1 cellular context compared by ENCODE assay signal in the genomic region with DNA sequence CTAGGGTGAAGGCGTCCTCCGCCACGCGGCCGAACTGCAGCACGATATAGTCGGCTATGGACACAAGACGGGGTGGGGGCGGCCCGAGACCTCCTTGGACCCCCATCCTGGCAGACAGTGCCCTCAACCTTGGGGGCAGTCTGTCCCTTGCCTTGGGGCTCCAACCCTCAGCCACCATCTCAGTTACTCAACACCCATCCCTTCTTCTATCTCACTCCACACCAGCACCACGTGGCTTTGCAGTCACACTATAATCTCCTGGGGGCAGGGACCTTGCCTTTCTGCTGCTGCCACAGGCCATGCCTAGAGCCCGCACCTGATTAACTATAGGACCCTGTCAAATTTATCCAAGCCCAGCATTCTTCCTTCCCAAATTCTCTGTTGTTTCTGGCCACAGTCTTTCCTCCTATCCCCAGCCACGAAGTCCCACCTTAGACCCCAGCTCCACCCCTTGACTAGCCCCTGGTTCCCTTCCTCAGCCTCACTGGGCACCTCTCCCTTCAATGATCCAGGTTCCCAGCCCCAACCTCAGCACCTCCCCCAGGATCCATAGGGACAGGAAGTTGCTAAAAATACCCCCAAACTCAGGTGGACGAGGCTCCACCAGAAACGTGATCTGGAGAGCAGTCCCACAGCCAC.
TF ChIP-seq lines count a peak whose summit lies in the region.

No MANE protein-coding gene starts in this region.

TF ChIP-seq in K562, 482 proteins besides CTCF, POLR2A, EP300 and RAD21 (continued from another document and continues in another):
- TF ChIP-seq, protein P1, sequence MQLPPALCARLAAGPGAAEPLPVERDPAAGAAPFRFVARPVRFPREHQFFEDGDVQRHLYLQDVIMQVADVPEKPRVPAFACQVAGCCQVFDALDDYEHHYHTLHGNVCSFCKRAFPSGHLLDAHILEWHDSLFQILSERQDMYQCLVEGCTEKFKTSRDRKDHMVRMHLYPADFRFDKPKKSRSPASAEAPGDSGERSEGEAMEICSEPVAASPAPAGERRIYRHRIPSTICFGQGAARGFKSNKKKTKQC (CRISPR knock-in tag; IDR thresholded peaks at IDR 0.05), result 0 out of 2 replicates have a peak, but pooled peaks have one; percentile 45
- TF ChIP-seq BRD4 (IDR thresholded peaks at IDR 0.05), result no peak
- no peak for TF ChIP-seq CBX8 (IDR thresholded peaks at IDR 0.05; ENCODE audit: borderline replicate concordance, extremely low read depth, low read depth, low read length, poor library complexity, severe bottlenecking)
- no peak for TF ChIP-seq ZNF76 (CRISPR knock-in tag; IDR thresholded peaks at IDR 0.05; ENCODE audit: borderline replicate concordance)
- TF ChIP-seq, protein P2, sequence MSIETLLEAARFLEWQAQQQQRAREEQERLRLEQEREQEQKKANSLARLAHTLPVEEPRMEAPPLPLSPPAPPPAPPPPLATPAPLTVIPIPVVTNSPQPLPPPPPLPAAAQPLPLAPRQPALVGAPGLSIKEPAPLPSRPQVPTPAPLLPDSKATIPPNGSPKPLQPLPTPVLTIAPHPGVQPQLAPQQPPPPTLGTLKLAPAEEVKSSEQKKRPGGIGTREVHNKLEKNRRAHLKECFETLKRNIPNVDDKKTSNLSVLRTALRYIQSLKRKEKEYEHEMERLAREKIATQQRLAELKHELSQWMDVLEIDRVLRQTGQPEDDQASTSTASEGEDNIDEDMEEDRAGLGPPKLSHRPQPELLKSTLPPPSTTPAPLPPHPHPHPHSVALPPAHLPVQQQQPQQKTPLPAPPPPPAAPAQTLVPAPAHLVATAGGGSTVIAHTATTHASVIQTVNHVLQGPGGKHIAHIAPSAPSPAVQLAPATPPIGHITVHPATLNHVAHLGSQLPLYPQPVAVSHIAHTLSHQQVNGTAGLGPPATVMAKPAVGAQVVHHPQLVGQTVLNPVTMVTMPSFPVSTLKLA (conservative IDR thresholded peaks at IDR 0.05), result peak; percentile 86 to 91
- TF ChIP-seq, protein P3, sequence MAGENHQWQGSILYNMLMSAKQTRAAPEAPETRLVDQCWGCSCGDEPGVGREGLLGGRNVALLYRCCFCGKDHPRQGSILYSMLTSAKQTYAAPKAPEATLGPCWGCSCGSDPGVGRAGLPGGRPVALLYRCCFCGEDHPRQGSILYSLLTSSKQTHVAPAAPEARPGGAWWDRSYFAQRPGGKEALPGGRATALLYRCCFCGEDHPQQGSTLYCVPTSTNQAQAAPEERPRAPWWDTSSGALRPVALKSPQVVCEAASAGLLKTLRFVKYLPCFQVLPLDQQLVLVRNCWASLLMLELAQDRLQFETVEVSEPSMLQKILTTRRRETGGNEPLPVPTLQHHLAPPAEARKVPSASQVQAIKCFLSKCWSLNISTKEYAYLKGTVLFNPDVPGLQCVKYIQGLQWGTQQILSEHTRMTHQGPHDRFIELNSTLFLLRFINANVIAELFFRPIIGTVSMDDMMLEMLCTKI (IDR thresholded peaks at IDR 0.05; ENCODE audit: partially characterized antibody), result no peak
- no peak for TF ChIP-seq EHMT2 (IDR thresholded peaks at IDR 0.05)
- no peak for TF ChIP-seq ARID2 (IDR thresholded peaks at IDR 0.05)
- no peak; the same call in 1 of the 2 replicates for TF ChIP-seq ZNF253 (CRISPR knock-in tag; conservative IDR thresholded peaks at IDR 0.05)
- TF ChIP-seq ETV5 (CRISPR knock-in tag; IDR thresholded peaks at IDR 0.05; ENCODE audit: low read depth), result no peak
- TF ChIP-seq, protein P4, sequence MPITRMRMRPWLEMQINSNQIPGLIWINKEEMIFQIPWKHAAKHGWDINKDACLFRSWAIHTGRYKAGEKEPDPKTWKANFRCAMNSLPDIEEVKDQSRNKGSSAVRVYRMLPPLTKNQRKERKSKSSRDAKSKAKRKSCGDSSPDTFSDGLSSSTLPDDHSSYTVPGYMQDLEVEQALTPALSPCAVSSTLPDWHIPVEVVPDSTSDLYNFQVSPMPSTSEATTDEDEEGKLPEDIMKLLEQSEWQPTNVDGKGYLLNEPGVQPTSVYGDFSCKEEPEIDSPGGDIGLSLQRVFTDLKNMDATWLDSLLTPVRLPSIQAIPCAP (CRISPR knock-in tag; IDR thresholded peaks at IDR 0.05; ENCODE audit: borderline replicate concordance), result no peak
- TF ChIP-seq RBM22 (IDR thresholded peaks at IDR 0.05; ENCODE audit: low read depth, low read length, poor library complexity, severe bottlenecking), result no peak
- TF ChIP-seq JUNB (CRISPR knock-in tag; conservative IDR thresholded peaks at IDR 0.05), result no peak
- no peak for TF ChIP-seq SMARCA5 (IDR thresholded peaks at IDR 0.05)
- TF ChIP-seq ZNF589 (CRISPR knock-in tag; IDR thresholded peaks at IDR 0.05; ENCODE audit: low read depth), result peak; percentile 79; the same call in 1 of the 2 replicates
- TF ChIP-seq, protein P5, sequence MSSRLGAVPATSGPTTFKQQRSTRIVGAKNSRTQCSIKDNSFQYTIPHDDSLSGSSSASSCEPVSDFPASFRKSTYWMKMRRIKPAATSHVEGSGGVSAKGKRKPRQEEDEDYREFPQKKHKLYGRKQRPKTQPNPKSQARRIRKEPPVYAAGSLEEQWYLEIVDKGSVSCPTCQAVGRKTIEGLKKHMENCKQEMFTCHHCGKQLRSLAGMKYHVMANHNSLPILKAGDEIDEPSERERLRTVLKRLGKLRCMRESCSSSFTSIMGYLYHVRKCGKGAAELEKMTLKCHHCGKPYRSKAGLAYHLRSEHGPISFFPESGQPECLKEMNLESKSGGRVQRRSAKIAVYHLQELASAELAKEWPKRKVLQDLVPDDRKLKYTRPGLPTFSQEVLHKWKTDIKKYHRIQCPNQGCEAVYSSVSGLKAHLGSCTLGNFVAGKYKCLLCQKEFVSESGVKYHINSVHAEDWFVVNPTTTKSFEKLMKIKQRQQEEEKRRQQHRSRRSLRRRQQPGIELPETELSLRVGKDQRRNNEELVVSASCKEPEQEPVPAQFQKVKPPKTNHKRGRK (tag; IDR thresholded peaks at IDR 0.05), result peak; percentile 27; the same call in 1 of the 2 replicates
- no peak for TF ChIP-seq SNIP1 (IDR thresholded peaks at IDR 0.05; ENCODE audit: low read depth)
- no peak for TF ChIP-seq MEF2A (IDR thresholded peaks at IDR 0.05; ENCODE audit: control insufficient read depth, low read depth, low read length)
- TF ChIP-seq, protein P6, sequence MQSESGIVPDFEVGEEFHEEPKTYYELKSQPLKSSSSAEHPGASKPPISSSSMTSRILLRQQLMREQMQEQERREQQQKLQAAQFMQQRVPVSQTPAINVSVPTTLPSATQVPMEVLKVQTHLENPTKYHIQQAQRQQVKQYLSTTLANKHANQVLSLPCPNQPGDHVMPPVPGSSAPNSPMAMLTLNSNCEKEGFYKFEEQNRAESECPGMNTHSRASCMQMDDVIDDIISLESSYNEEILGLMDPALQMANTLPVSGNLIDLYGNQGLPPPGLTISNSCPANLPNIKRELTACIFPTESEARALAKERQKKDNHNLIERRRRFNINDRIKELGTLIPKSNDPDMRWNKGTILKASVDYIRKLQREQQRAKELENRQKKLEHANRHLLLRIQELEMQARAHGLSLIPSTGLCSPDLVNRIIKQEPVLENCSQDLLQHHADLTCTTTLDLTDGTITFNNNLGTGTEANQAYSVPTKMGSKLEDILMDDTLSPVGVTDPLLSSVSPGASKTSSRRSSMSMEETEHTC (IDR thresholded peaks at IDR 0.05), result 0 out of 2 replicates have a peak, but pooled peaks have one; percentile 9
- TF ChIP-seq, protein P7, sequence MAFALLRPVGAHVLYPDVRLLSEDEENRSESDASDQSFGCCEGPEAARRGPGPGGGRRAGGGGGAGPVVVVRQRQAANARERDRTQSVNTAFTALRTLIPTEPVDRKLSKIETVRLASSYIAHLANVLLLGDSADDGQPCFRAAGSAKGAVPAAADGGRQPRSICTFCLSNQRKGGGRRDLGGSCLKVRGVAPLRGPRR (CRISPR knock-in tag; IDR thresholded peaks at IDR 0.05), result 0 out of 2 replicates have a peak, but pooled peaks have one; percentile 31
- TF ChIP-seq CHD2 (IDR thresholded peaks at IDR 0.05; ENCODE audit: low read depth, low read length), result no peak
- TF ChIP-seq, protein P8, sequence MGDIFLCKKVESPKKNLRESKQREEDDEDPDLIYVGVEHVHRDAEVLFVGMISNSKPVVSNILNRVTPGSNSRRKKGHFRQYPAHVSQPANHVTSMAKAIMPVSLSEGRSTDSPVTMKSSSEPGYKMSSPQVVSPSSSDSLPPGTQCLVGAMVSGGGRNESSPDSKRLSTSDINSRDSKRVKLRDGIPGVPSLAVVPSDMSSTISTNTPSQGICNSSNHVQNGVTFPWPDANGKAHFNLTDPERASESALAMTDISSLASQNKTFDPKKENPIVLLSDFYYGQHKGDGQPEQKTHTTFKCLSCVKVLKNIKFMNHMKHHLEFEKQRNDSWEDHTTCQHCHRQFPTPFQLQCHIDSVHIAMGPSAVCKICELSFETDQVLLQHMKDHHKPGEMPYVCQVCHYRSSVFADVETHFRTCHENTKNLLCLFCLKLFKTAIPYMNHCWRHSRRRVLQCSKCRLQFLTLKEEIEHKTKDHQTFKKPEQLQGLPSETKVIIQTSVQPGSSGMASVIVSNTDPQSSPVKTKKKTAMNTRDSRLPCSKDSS (IDR thresholded peaks at IDR 0.05; ENCODE audit: low read depth, partially characterized antibody), result no peak
- no peak for TF ChIP-seq POLR3A (IDR thresholded peaks at IDR 0.05; ENCODE audit: borderline replicate concordance, extremely low read depth, insufficient read depth, insufficient read length)
- TF ChIP-seq DACH1 (IDR thresholded peaks at IDR 0.05; ENCODE audit: partially characterized antibody), result no peak
- no peak for TF ChIP-seq RBBP5 (IDR thresholded peaks at IDR 0.05; ENCODE audit: borderline replicate concordance, insufficient read depth, low read length, poor library complexity, severe bottlenecking)
- no peak for TF ChIP-seq ZNF830 (CRISPR knock-in tag; IDR thresholded peaks at IDR 0.05)
- TF ChIP-seq NFRKB (IDR thresholded peaks at IDR 0.05; ENCODE audit: low read depth), result peak; percentile 83; the same call in 1 of the 2 replicates
- no peak for TF ChIP-seq NR4A1 (CRISPR knock-in tag; IDR thresholded peaks at IDR 0.05)
- TF ChIP-seq NR4A1 (tag; IDR thresholded peaks at IDR 0.05), result no peak
- no peak for TF ChIP-seq SRSF3 (IDR thresholded peaks at IDR 0.05; ENCODE audit: insufficient read depth, low read length)
- no peak for TF ChIP-seq HDGF (IDR thresholded peaks at IDR 0.05)
- TF ChIP-seq, protein P9, sequence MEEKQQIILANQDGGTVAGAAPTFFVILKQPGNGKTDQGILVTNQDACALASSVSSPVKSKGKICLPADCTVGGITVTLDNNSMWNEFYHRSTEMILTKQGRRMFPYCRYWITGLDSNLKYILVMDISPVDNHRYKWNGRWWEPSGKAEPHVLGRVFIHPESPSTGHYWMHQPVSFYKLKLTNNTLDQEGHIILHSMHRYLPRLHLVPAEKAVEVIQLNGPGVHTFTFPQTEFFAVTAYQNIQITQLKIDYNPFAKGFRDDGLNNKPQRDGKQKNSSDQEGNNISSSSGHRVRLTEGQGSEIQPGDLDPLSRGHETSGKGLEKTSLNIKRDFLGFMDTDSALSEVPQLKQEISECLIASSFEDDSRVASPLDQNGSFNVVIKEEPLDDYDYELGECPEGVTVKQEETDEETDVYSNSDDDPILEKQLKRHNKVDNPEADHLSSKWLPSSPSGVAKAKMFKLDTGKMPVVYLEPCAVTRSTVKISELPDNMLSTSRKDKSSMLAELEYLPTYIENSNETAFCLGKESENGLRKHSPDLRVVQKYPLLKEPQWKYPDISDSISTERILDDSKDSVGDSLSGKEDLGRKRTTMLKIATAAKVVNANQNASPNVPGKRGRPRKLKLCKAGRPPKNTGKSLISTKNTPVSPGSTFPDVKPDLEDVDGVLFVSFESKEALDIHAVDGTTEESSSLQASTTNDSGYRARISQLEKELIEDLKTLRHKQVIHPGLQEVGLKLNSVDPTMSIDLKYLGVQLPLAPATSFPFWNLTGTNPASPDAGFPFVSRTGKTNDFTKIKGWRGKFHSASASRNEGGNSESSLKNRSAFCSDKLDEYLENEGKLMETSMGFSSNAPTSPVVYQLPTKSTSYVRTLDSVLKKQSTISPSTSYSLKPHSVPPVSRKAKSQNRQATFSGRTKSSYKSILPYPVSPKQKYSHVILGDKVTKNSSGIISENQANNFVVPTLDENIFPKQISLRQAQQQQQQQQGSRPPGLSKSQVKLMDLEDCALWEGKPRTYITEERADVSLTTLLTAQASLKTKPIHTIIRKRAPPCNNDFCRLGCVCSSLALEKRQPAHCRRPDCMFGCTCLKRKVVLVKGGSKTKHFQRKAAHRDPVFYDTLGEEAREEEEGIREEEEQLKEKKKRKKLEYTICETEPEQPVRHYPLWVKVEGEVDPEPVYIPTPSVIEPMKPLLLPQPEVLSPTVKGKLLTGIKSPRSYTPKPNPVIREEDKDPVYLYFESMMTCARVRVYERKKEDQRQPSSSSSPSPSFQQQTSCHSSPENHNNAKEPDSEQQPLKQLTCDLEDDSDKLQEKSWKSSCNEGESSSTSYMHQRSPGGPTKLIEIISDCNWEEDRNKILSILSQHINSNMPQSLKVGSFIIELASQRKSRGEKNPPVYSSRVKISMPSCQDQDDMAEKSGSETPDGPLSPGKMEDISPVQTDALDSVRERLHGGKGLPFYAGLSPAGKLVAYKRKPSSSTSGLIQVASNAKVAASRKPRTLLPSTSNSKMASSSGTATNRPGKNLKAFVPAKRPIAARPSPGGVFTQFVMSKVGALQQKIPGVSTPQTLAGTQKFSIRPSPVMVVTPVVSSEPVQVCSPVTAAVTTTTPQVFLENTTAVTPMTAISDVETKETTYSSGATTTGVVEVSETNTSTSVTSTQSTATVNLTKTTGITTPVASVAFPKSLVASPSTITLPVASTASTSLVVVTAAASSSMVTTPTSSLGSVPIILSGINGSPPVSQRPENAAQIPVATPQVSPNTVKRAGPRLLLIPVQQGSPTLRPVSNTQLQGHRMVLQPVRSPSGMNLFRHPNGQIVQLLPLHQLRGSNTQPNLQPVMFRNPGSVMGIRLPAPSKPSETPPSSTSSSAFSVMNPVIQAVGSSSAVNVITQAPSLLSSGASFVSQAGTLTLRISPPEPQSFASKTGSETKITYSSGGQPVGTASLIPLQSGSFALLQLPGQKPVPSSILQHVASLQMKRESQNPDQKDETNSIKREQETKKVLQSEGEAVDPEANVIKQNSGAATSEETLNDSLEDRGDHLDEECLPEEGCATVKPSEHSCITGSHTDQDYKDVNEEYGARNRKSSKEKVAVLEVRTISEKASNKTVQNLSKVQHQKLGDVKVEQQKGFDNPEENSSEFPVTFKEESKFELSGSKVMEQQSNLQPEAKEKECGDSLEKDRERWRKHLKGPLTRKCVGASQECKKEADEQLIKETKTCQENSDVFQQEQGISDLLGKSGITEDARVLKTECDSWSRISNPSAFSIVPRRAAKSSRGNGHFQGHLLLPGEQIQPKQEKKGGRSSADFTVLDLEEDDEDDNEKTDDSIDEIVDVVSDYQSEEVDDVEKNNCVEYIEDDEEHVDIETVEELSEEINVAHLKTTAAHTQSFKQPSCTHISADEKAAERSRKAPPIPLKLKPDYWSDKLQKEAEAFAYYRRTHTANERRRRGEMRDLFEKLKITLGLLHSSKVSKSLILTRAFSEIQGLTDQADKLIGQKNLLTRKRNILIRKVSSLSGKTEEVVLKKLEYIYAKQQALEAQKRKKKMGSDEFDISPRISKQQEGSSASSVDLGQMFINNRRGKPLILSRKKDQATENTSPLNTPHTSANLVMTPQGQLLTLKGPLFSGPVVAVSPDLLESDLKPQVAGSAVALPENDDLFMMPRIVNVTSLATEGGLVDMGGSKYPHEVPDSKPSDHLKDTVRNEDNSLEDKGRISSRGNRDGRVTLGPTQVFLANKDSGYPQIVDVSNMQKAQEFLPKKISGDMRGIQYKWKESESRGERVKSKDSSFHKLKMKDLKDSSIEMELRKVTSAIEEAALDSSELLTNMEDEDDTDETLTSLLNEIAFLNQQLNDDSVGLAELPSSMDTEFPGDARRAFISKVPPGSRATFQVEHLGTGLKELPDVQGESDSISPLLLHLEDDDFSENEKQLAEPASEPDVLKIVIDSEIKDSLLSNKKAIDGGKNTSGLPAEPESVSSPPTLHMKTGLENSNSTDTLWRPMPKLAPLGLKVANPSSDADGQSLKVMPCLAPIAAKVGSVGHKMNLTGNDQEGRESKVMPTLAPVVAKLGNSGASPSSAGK (IDR thresholded peaks at IDR 0.05), result peak; percentile 79
